ENCODE assay signal across 8 cellular contexts in genomic region chr1:156444407-156445001, GRCh38. TPM values are rescaled to one million over a fixed set of nuclear protein-coding genes. Genes with fewer than 3 reads are reported as not detected.
DNase-seq lines count a peak whose midpoint lies in the region; ATAC-seq and TF ChIP-seq lines count a peak whose summit lies in the region.

No MANE protein-coding gene starts in this region.

- no peaks in the 10 kb centered on the region for H3K36me3 Mint-ChIP-seq in activated T-cell treated with anti-CD3 and anti-CD28 coated beads, Interleukin-2, amount 50 U/mL, for 4 hours (ENCODE audit: insufficient read depth)
- H3K36me3 Mint-ChIP-seq in activated T-cell treated with anti-CD3 and anti-CD28 coated beads, Interleukin-2, amount 50 U/mL, for 24 hours (ENCODE audit: low read depth) = no peaks in the 10 kb centered on the region

- no peak overlapping the region for H3K4me3 Mint-ChIP-seq in activated T-cell treated with anti-CD3 and anti-CD28 coated beads, Interleukin-2, amount 50 U/mL, for 4 hours
- H3K4me3 Mint-ChIP-seq in activated T-cell treated with anti-CD3 and anti-CD28 coated beads, Interleukin-2, amount 50 U/mL, for 24 hours = no peak overlapping the region

- no peak overlapping the region for H3K4me3 ChIP-seq in adrenal gland

- peak; percentile 11 to 42 (median 30) for TF ChIP-seq CTCF in adrenal gland (IDR thresholded peaks at IDR 0.05)

- no peaks in the 10 kb centered on the region for H3K9me3 Mint-ChIP-seq in activated T-cell treated with anti-CD3 and anti-CD28 coated beads, Interleukin-2, amount 50 U/mL, for 4 hours
- no peaks in the 10 kb centered on the region for H3K9me3 Mint-ChIP-seq in activated T-cell treated with anti-CD3 and anti-CD28 coated beads, Interleukin-2, amount 50 U/mL, for 24 hours

- no peak for DNase-seq in activated T-cell treated with anti-CD3 and anti-CD28 coated beads, Interleukin-2, amount 50 U/mL, for 4 hours
- DNase-seq in activated T-cell treated with anti-CD3 and anti-CD28 coated beads, Interleukin-2, amount 50 U/mL, for 24 hours = no peak
- DNase-seq in NCI-H2227 treated with DMSO at 0.1 percent for 48 hours (lab: John Stamatoyannopoulos, UW) = peak; percentile 30
- no peak for DNase-seq in adrenal gland
- DNase-seq in myocyte (ENCODE audit: low read depth) = peak; percentile 22
- DNase-seq in CD1c-positive myeloid dendritic cell (ENCODE audit: extremely low spot score) = no peak
- DNase-seq in mesenteric fat pad (ENCODE audit: low spot score) = no peak
- no peak for DNase-seq in H4 (ENCODE audit: low spot score)

- intact Hi-C loops in adrenal gland (cut with DNase I) = loop anchor here in 1 of 2 donors (2.0 kb wide), 1 partner anchor 58 kb away; no protein-coding TSS in a partner anchor

- H3K27me3 Mint-ChIP-seq in activated T-cell treated with anti-CD3 and anti-CD28 coated beads, Interleukin-2, amount 50 U/mL, for 4 hours (ENCODE audit: low read depth) = peaks cover 54% of the 10 kb centered on the region
- H3K27me3 Mint-ChIP-seq in activated T-cell treated with anti-CD3 and anti-CD28 coated beads, Interleukin-2, amount 50 U/mL, for 24 hours = peaks cover 51% of the 10 kb centered on the region

- ATAC-seq in activated T-cell treated with anti-CD3 and anti-CD28 coated beads, Interleukin-2, amount 50 U/mL, for 4 hours = peak; percentile 43 to 49

- no peaks in the 10 kb centered on the region for H3K4me1 ChIP-seq in adrenal gland (replicated peaks in 1 of 2)

- H3K4me1 Mint-ChIP-seq in activated T-cell treated with anti-CD3 and anti-CD28 coated beads, Interleukin-2, amount 50 U/mL, for 4 hours (ENCODE audit: low read depth) = peaks cover 15% of the 10 kb centered on the region
- peaks cover 28% of the 10 kb centered on the region for H3K4me1 Mint-ChIP-seq in activated T-cell treated with anti-CD3 and anti-CD28 coated beads, Interleukin-2, amount 50 U/mL, for 24 hours (ENCODE audit: low read depth)

- peaks cover 54% of the 10 kb centered on the region for H3K27me3 ChIP-seq in adrenal gland

- 11 to 34% (median 18%) methylated on average over 1 of the region's 1 CpG for WGBS in adrenal gland, 4 donors

- no peak for TF ChIP-seq POLR2A in adrenal gland (IDR thresholded peaks at IDR 0.05)

- H3K27ac ChIP-seq in adrenal gland = no peak overlapping the region

- H3K9me3 ChIP-seq in adrenal gland (replicated peaks in 1 of 3) = no peaks in the 10 kb centered on the region

- H3K27ac Mint-ChIP-seq in activated T-cell treated with anti-CD3 and anti-CD28 coated beads, Interleukin-2, amount 50 U/mL, for 24 hours = no peak overlapping the region

- H3K36me3 ChIP-seq in adrenal gland (replicated peaks in 1 of 2) = no peaks in the 10 kb centered on the region

RNA-seq across cellular contexts. Expression of gene MEF2D, which starts 56.1 kb away (rescaled TPM):
- 10 to 100 TPM; 42.5 to 50.9 (median 46.3) TPM for total RNA-seq in activated T-cell treated with anti-CD3 and anti-CD28 coated beads, Interleukin-2, amount 50 U/mL, for 4 hours
- total RNA-seq in adrenal gland = 10 to 100 TPM; 28.1 to 89.9 (median 74.6) TPM
- polyA plus RNA-seq in adrenal gland = 10 to 100 TPM; 29.1 to 37.4 (median 35.3) TPM
- 59.2 and 62.2 TPM in 2 replicates for total RNA-seq in myocyte
- polyA plus RNA-seq in myocyte (2012) = 56.8 TPM
- total RNA-seq in mesenteric fat pad = 38.7 TPM
- total RNA-seq in H4 (2014; rRNA removed; shearing (Covaris generic)) = 3.9 and 7.9 TPM in 2 replicates

Comparison
In these comparisons a context has a peak if more than half of its experiments do, and no peak if none do; other contexts are left out.
1. DNase-seq: peak in NCI-H2227 treated with DMSO at 0.1 percent for 48 hours (single experiment) and myocyte (single experiment); none in activated T-cell treated with anti-CD3 and anti-CD28 coated beads, Interleukin-2, amount 50 U/mL, for 4 hours (single experiment), activated T-cell treated with anti-CD3 and anti-CD28 coated beads, Interleukin-2, amount 50 U/mL, for 24 hours (single experiment), adrenal gland (0 of 7), CD1c-positive myeloid dendritic cell (single experiment), mesenteric fat pad (single experiment) and H4 (single experiment).